Comparison of ENCODE assay signal across 20 cellular contexts in genomic region chr4:8771666-8772065, GRCh38.
DNase-seq lines count a peak whose midpoint lies in the region; ATAC-seq and TF ChIP-seq lines count a peak whose summit lies in the region.
"Had no signal": no experiment of that assay in that cellular context is flagged by ENCODE, and none has a peak within 500 bp of the region (broad histone marks: within the 10 kb centered on the region; RNA-seq: fewer than 3 reads in every experiment).

No MANE protein-coding gene starts in this region.

- WGBS in heart right ventricle, 2 donors = 71 to 76% methylated on average over 10 of the region's 10 CpGs
- 71 to 82% methylated on average over 9 to 10 of the region's 10 CpGs for WGBS in aorta, 2 donors

- H3K27ac ChIP-seq in heart right ventricle (no peak overlapping the region), aorta (ENCODE audit: low read depth in 1 of 2, low read length in 2 of 2) (no peak overlapping the region)
- no peak overlapping the region for H3K27ac ChIP-seq in CD8-positive, alpha-beta T cell (ENCODE audit: low read depth, low read length)
- H3K27ac ChIP-seq: PC-9, RWPE1, SJSA1 had no signal

- intact Hi-C loops in Right ventricle myocardium superior (cut with DNase I) = no loop called here
- intact Hi-C loops in heart right ventricle (cut with DNase I) = no loop called here
- intact Hi-C loops in aorta (cut with DNase I) = no loop called here
- intact Hi-C loops in CD8-positive, alpha-beta T cell (cut with DNase I, micrococcal nuclease) = no loop called here

- DNase-seq in Right ventricle myocardium superior (peak; percentile 6), heart right ventricle (no peak), glutamatergic neuron (peak; percentile 6), mesenteric fat pad (ENCODE audit: low spot score) (peak; percentile 45), aorta (peak; percentile 18 to 42), DMS 273 treated with DMSO at 0.1 percent for 48 hours (lab: John Stamatoyannopoulos, UW) (no peak)
- no peak for DNase-seq in CD8-positive, alpha-beta T cell
- DNase-seq: CD4-positive, alpha-beta T cell; NCI-H1417; NCI-H187; NCI-H2107; NCI-H510A; NCI-H82; PC-9 had no signal

- CTCF ChIA-PET in CD8-positive, alpha-beta T cell (lab: Charles Lee) = no interaction called here

- H3K36me3 ChIP-seq in heart right ventricle = no peaks in the 10 kb centered on the region
- H3K36me3 ChIP-seq in aorta (ENCODE audit: control insufficient read depth in 1 of 2, insufficient read depth in 2 of 2, low read length in 1 of 2) = no peaks in the 10 kb centered on the region
- no peaks in the 10 kb centered on the region for H3K36me3 ChIP-seq in CD8-positive, alpha-beta T cell (ENCODE audit: insufficient read depth, low read length)
- H3K36me3 ChIP-seq: SJSA1 had no signal

- H3K27ac Mint-ChIP-seq in glutamatergic neuron (ENCODE audit: unreplicated experiment) = no peak overlapping the region
- no peak overlapping the region for H3K27ac Mint-ChIP-seq in CD8-positive, alpha-beta T cell
- H3K27ac Mint-ChIP-seq: CD4-positive, alpha-beta T cell; GM23338 had no signal

- ATAC-seq in Right ventricle myocardium superior (ENCODE audit: poor library complexity) = no peak
- ATAC-seq in heart right ventricle = no peak
- ATAC-seq in aorta (ENCODE audit: low FRiP score) = no peak
- no peak for ATAC-seq in CD8-positive, alpha-beta T cell
- no peak for ATAC-seq in GM18498 (IDR thresholded peaks at IDR 0.05; ENCODE audit: unreplicated experiment)
- ATAC-seq: HCT116, K562 had no signal

- H3K4me1 Mint-ChIP-seq in glutamatergic neuron (ENCODE audit: low read depth, unreplicated experiment) = peaks cover 10% of the 10 kb centered on the region
- H3K4me1 Mint-ChIP-seq in CD8-positive, alpha-beta T cell (ENCODE audit: low read depth) = no peaks in the 10 kb centered on the region

- H3K4me3 ChIP-seq in heart right ventricle = no peak overlapping the region
- H3K4me3 ChIP-seq in aorta (ENCODE audit: low read length in 2 of 2) = no peak overlapping the region
- H3K4me3 ChIP-seq in CD8-positive, alpha-beta T cell (ENCODE audit: low read depth, low read length) = no peak overlapping the region
- H3K4me3 ChIP-seq: GM23338, K562, PC-9, SJSA1 had no signal

- H3K4me1 ChIP-seq in heart right ventricle (no peaks in the 10 kb centered on the region), aorta (ENCODE audit: control insufficient read depth in 1 of 2, insufficient read depth in 2 of 2, low read length in 2 of 2) (no peaks in the 10 kb centered on the region)
- H3K4me1 ChIP-seq in CD8-positive, alpha-beta T cell (ENCODE audit: insufficient read depth, low read length) = no peaks in the 10 kb centered on the region
- H3K4me1 ChIP-seq: SJSA1 had no signal

- H3K9me3 ChIP-seq in heart right ventricle = no peaks in the 10 kb centered on the region
- H3K9me3 ChIP-seq in aorta (ENCODE audit: control insufficient read depth, low read length) = no peaks in the 10 kb centered on the region
- H3K9me3 ChIP-seq in CD8-positive, alpha-beta T cell (ENCODE audit: low read length) = no peaks in the 10 kb centered on the region
- H3K9me3 ChIP-seq: SJSA1 had no signal

- peaks cover 7% of the 10 kb centered on the region for H3K9me3 Mint-ChIP-seq in glutamatergic neuron (ENCODE audit: unreplicated experiment)
- peaks cover 2% of the 10 kb centered on the region for H3K9me3 Mint-ChIP-seq in CD8-positive, alpha-beta T cell
- H3K9me3 Mint-ChIP-seq: CD4-positive, alpha-beta T cell; GM23338 had no signal

- H3K4me3 Mint-ChIP-seq in glutamatergic neuron (ENCODE audit: unreplicated experiment) = no peak overlapping the region
- no peak overlapping the region for H3K4me3 Mint-ChIP-seq in CD8-positive, alpha-beta T cell
- H3K4me3 Mint-ChIP-seq: CD4-positive, alpha-beta T cell; GM23338 had no signal

- POLR2A ChIA-PET in CD8-positive, alpha-beta T cell (lab: Charles Lee) = no interaction called here

- no peaks in the 10 kb centered on the region for H3K36me3 Mint-ChIP-seq in glutamatergic neuron (ENCODE audit: unreplicated experiment)
- no peaks in the 10 kb centered on the region for H3K36me3 Mint-ChIP-seq in CD8-positive, alpha-beta T cell

- H3K27me3 Mint-ChIP-seq in glutamatergic neuron (ENCODE audit: unreplicated experiment) = peaks cover 4% of the 10 kb centered on the region
- no peaks in the 10 kb centered on the region for H3K27me3 Mint-ChIP-seq in CD8-positive, alpha-beta T cell (ENCODE audit: low read depth)
- H3K27me3 Mint-ChIP-seq: CD4-positive, alpha-beta T cell had no signal

- TF ChIP-seq CTCF in heart right ventricle (IDR thresholded peaks at IDR 0.05) (no peak), glutamatergic neuron (IDR thresholded peaks at IDR 0.05; ENCODE audit: partially characterized antibody, unreplicated experiment) (no peak)
- no peak for TF ChIP-seq CTCF in CD8-positive, alpha-beta T cell (IDR thresholded peaks at IDR 0.05)

- H3K27me3 ChIP-seq in heart right ventricle (peaks cover 0 to 52% (median 31%) of the 10 kb centered on the region in 7 donors), aorta (ENCODE audit: control insufficient read depth in 1 of 2, insufficient read depth in 2 of 2, low read length in 1 of 2) (no peaks in the 10 kb centered on the region)
- H3K27me3 ChIP-seq in CD8-positive, alpha-beta T cell (ENCODE audit: insufficient read depth, low read length) = no peaks in the 10 kb centered on the region
- H3K27me3 ChIP-seq: SJSA1 had no signal

Comparison
In these comparisons a context has a peak if more than half of its experiments do, and no peak if none do; other contexts are left out.
1. DNase-seq: peak in Right ventricle myocardium superior (single experiment), glutamatergic neuron (single experiment), mesenteric fat pad (single experiment) and aorta (2 of 2); none in heart right ventricle (0 of 2), DMS 273 treated with DMSO at 0.1 percent for 48 hours (single experiment) and CD8-positive, alpha-beta T cell (0 of 7).